9 cellular contexts compared by ENCODE assay signal in genomic region chr16:84062734-84063640, GRCh38. TPM values are rescaled to one million over a fixed set of nuclear protein-coding genes. Genes with fewer than 3 reads are reported as not detected.
DNase-seq lines count a peak whose midpoint lies in the region; ATAC-seq and TF ChIP-seq lines count a peak whose summit lies in the region.
"Had no signal": no experiment of that assay in that cellular context is flagged by ENCODE, and none has a peak within 500 bp of the region (broad histone marks: within the 10 kb centered on the region; RNA-seq: fewer than 3 reads in every experiment).

No MANE protein-coding gene starts in this region.

- H3K4me3 ChIP-seq in KMS-11 (IDR thresholded peaks at IDR 0.05; ENCODE audit: insufficient read depth, low read depth, low read length) (no peak overlapping the region), trophoblast cell (ENCODE audit: low read depth, low read length) (no peak overlapping the region)

- ATAC-seq in GM18511 (IDR thresholded peaks at IDR 0.05; ENCODE audit: unreplicated experiment): no peak

- peaks cover 11% of the 10 kb centered on the region; the same call in 1 of the 2 replicates for H3K36me3 ChIP-seq in KMS-11 (ENCODE audit: insufficient read depth)
- H3K36me3 ChIP-seq in trophoblast cell (ENCODE audit: control insufficient read depth in 1 of 2, insufficient read depth in 2 of 2, low read length in 2 of 2): peaks cover 50 to 52% of the 10 kb centered on the region in 2 experiments

- H2AFZ ChIP-seq in KMS-11 (ENCODE audit: low read depth) (no peak overlapping the region), trophoblast cell (ENCODE audit: insufficient read depth, low read length, poor library complexity) (no peak overlapping the region)

- H4K8ac ChIP-seq in trophoblast cell (ENCODE audit: low read depth, low read length): no peak overlapping the region

- H3K4me3 Mint-ChIP-seq in activated naive CD8-positive, alpha-beta T cell treated with anti-CD3 and anti-CD28 coated beads for 36 hours: no peak overlapping the region
- H3K4me3 Mint-ChIP-seq: dendritic cell treated with granulocyte-macrophage colony-stimulating factor and Interleukin-4, amounts not matched to agents 40 ng/mL and 50 ng/mL, for 4 days had no signal

- H3K27me3 Mint-ChIP-seq in activated naive CD8-positive, alpha-beta T cell treated with anti-CD3 and anti-CD28 coated beads for 36 hours: no peaks in the 10 kb centered on the region
- H3K27me3 Mint-ChIP-seq: dendritic cell treated with granulocyte-macrophage colony-stimulating factor and Interleukin-4, amounts not matched to agents 40 ng/mL and 50 ng/mL, for 4 days had no signal

- H3K9ac ChIP-seq in KMS-11: no peak overlapping the region
- no peak overlapping the region for H3K9ac ChIP-seq in trophoblast cell (ENCODE audit: low read length)

- H3K27me3 ChIP-seq in KMS-11 (ENCODE audit: insufficient read depth, low read depth) (no peaks in the 10 kb centered on the region), trophoblast cell (ENCODE audit: insufficient read depth, low read length) (no peaks in the 10 kb centered on the region)

- peak; percentile 85 for TF ChIP-seq CTCF in KMS-11 (conservative IDR thresholded peaks at IDR 0.05; ENCODE audit: low read depth, low read length)

- peaks cover 2% of the 10 kb centered on the region for H3K9me3 ChIP-seq in trophoblast cell (ENCODE audit: insufficient read depth, low read depth, low read length)

- no peak overlapping the region for H4K12ac ChIP-seq in trophoblast cell (ENCODE audit: low read depth, low read length)

- no peak overlapping the region for H2BK12ac ChIP-seq in trophoblast cell (ENCODE audit: low read length)

- H2AK5ac ChIP-seq in trophoblast cell (ENCODE audit: low read length): no peak overlapping the region

- H3K79me2 ChIP-seq in KMS-11 (ENCODE audit: insufficient read depth, low read depth) (no peaks in the 10 kb centered on the region), trophoblast cell (ENCODE audit: control insufficient read depth, insufficient read depth, low read length, poor library complexity) (no peaks in the 10 kb centered on the region)

- no peak overlapping the region for H4K91ac ChIP-seq in trophoblast cell (ENCODE audit: low read depth, low read length)

- H3K27ac Mint-ChIP-seq in activated naive CD8-positive, alpha-beta T cell treated with anti-CD3 and anti-CD28 coated beads for 36 hours: peak overlapping the region; percentile 63
- H3K27ac Mint-ChIP-seq: dendritic cell treated with granulocyte-macrophage colony-stimulating factor and Interleukin-4, amounts not matched to agents 40 ng/mL and 50 ng/mL, for 4 days had no signal

- H3K4me1 Mint-ChIP-seq in activated naive CD8-positive, alpha-beta T cell treated with anti-CD3 and anti-CD28 coated beads for 36 hours: peaks cover 6% of the 10 kb centered on the region

- 0 out of 2 replicates have a peak, but pooled peaks cover 3% of the 10 kb centered on the region for H4K20me1 ChIP-seq in KMS-11 (ENCODE audit: insufficient read depth)

- peaks cover 14% of the 10 kb centered on the region for H3K36me3 Mint-ChIP-seq in activated naive CD8-positive, alpha-beta T cell treated with anti-CD3 and anti-CD28 coated beads for 36 hours

- intact Hi-C loops in head of caudate nucleus (cut with DNase I): loop anchor here (2.0 kb wide), 1 partner anchor 104 kb away; no protein-coding TSS in a partner anchor

- no peak overlapping the region for H2BK5ac ChIP-seq in trophoblast cell (ENCODE audit: low read depth, low read length, poor library complexity)

- H3K79me1 ChIP-seq in trophoblast cell (ENCODE audit: low read length): no peaks in the 10 kb centered on the region

- WGBS in trophoblast cell (ENCODE audit: extremely low coverage, insufficient coverage, insufficient read length): 100% methylated on average over 1 of the region's 25 CpGs

- H3K4ac ChIP-seq in trophoblast cell (ENCODE audit: low read depth, low read length): no peak overlapping the region

- H3K4me2 ChIP-seq in KMS-11 (no peak overlapping the region), trophoblast cell (ENCODE audit: low read length) (no peak overlapping the region)

- no peak overlapping the region for H3K14ac ChIP-seq in trophoblast cell (ENCODE audit: low read length)

- H3K4me1 ChIP-seq in KMS-11 (ENCODE audit: low read depth, poor library complexity, severe bottlenecking): no peaks in the 10 kb centered on the region
- no peaks in the 10 kb centered on the region for H3K4me1 ChIP-seq in trophoblast cell (ENCODE audit: control insufficient read depth in 1 of 2, insufficient read depth in 2 of 2, low read length in 2 of 2)

- no peak overlapping the region for H2BK120ac ChIP-seq in trophoblast cell (ENCODE audit: insufficient read depth, low read length, poor library complexity)

- H3K9me3 Mint-ChIP-seq in activated naive CD8-positive, alpha-beta T cell treated with anti-CD3 and anti-CD28 coated beads for 36 hours: no peaks in the 10 kb centered on the region
- H3K9me3 Mint-ChIP-seq: dendritic cell treated with granulocyte-macrophage colony-stimulating factor and Interleukin-4, amounts not matched to agents 40 ng/mL and 50 ng/mL, for 4 days had no signal

- peak; percentile 24 for DNase-seq in DMS153 (lab: John Stamatoyannopoulos, UW)
- DNase-seq in SKM-1 treated with dmso at 0.1 percent for 144 hours (lab: John Stamatoyannopoulos, UW; ENCODE audit: unreplicated experiment): peak; percentile 57
- peak; percentile 68 for DNase-seq in activated naive CD8-positive, alpha-beta T cell treated with anti-CD3 and anti-CD28 coated beads for 36 hours
- peak; percentile 63 to 92 (median 82) for DNase-seq in head of caudate nucleus
- peak; percentile 62 to 77 for DNase-seq in trophoblast cell
- DNase-seq in ureter (ENCODE audit: low spot score): peak; percentile 77

- no peak overlapping the region for H3K23ac ChIP-seq in trophoblast cell (ENCODE audit: low read length)

- H3K18ac ChIP-seq in trophoblast cell (ENCODE audit: low read length): no peak overlapping the region

- H3K27ac ChIP-seq in KMS-11 (no peak overlapping the region), trophoblast cell (ENCODE audit: low read depth, low read length) (no peak overlapping the region)

RNA-seq across cellular contexts. Expression of gene SLC38A8, which starts 20.4 kb away (rescaled TPM):
- not detected for total RNA-seq in activated naive CD8-positive, alpha-beta T cell treated with anti-CD3 and anti-CD28 coated beads for 36 hours
- 0.12 and 0.19 TPM in 2 replicates for polyA plus RNA-seq in trophoblast cell (2013)
- not detected for total RNA-seq in ureter

RNA-seq across cellular contexts. Expression of gene MBTPS1, which starts 53.8 kb away (rescaled TPM):
- 10 to 100 TPM; 29.6 to 30.2 TPM for total RNA-seq in activated naive CD8-positive, alpha-beta T cell treated with anti-CD3 and anti-CD28 coated beads for 36 hours
- polyA plus RNA-seq in trophoblast cell (2013): 57.3 and 58.4 TPM in 2 replicates
- 103 TPM for total RNA-seq in ureter

Comparison
In these comparisons a context has a peak if more than half of its experiments do, and no peak if none do; other contexts are left out.
1. DNase-seq: peak in every context shown above with its lines; median percentile 82 in head of caudate nucleus; 77 in ureter; 70 in trophoblast cell; 68 in activated naive CD8-positive, alpha-beta T cell treated with anti-CD3 and anti-CD28 coated beads for 36 hours; 57 in SKM-1 treated with dmso at 0.1 percent for 144 hours; 24 in DMS153.